ENCODE assay signal across 9 cellular contexts in the genomic region with DNA sequence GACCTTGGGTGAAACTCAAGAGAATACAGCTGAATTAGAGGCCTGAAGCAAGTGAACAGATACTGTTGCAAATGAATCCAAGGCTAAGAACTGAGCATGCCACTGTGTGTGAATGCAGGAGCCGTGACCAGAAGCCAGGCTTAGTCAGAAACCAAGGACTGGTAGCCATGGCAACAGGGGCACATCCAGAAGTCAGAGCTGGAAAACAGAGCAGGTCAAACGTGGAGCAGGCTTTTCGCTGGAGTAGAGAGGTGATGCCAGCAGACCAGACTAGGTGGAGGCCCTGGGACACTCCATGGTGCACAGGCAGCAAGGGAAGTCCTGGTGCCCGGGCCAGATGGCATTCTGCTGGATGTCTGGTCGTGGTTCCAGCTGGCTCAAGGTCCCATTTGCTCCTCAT.
DNase-seq lines count a peak whose midpoint lies in the region; ATAC-seq lines count a peak whose summit lies in the region.
"Had no signal": no experiment of that assay in that cellular context is flagged by ENCODE, and none has a peak within 500 bp of the region (broad histone marks: within the 10 kb centered on the region; RNA-seq: fewer than 3 reads in every experiment).

No MANE protein-coding gene starts in this region.

- ATAC-seq in activated naive CD8-positive, alpha-beta T cell treated with anti-CD3 and anti-CD28 coated beads, Interleukin-2, amount 50 U/mL, for 24 hours: no peak
- no peak for ATAC-seq in HG02884 (IDR thresholded peaks at IDR 0.05; ENCODE audit: unreplicated experiment)

- no peaks in the 10 kb centered on the region for H3K36me3 Mint-ChIP-seq in activated naive CD8-positive, alpha-beta T cell treated with anti-CD3 and anti-CD28 coated beads, Interleukin-2, amount 50 U/mL, for 24 hours (ENCODE audit: low read depth)

- DNase-seq in DMS53 (lab: John Stamatoyannopoulos, UW) (peak; percentile 90), NCI-H2171 (lab: John Stamatoyannopoulos, UW) (peak; percentile 16), caudate nucleus (lab: John Stamatoyannopoulos, UW) (peak in 39 of 61 donors; percentile 5 to 95 (median 32)), myocyte (ENCODE audit: low read depth) (peak; percentile 94), KG1 (lab: John Stamatoyannopoulos, UW) (no peak), COLO829 (ENCODE audit: low spot score) (no peak)
- no peak for DNase-seq in activated naive CD8-positive, alpha-beta T cell treated with anti-CD3 and anti-CD28 coated beads, Interleukin-2, amount 50 U/mL, for 24 hours
- DNase-seq: activated naive CD4-positive, alpha-beta T cell treated with anti-CD3 and anti-CD28 coated beads for 36 hours had no signal

- no peaks in the 10 kb centered on the region for H3K4me1 Mint-ChIP-seq in activated naive CD8-positive, alpha-beta T cell treated with anti-CD3 and anti-CD28 coated beads, Interleukin-2, amount 50 U/mL, for 24 hours

- no peaks in the 10 kb centered on the region for H3K27me3 Mint-ChIP-seq in activated naive CD8-positive, alpha-beta T cell treated with anti-CD3 and anti-CD28 coated beads, Interleukin-2, amount 50 U/mL, for 24 hours

- no peak overlapping the region for H3K4me3 Mint-ChIP-seq in activated naive CD8-positive, alpha-beta T cell treated with anti-CD3 and anti-CD28 coated beads, Interleukin-2, amount 50 U/mL, for 24 hours
- H3K4me3 Mint-ChIP-seq: activated naive CD4-positive, alpha-beta T cell treated with anti-CD3 and anti-CD28 coated beads for 36 hours had no signal

- peaks cover 11% of the 10 kb centered on the region for H3K9me3 Mint-ChIP-seq in activated naive CD8-positive, alpha-beta T cell treated with anti-CD3 and anti-CD28 coated beads, Interleukin-2, amount 50 U/mL, for 24 hours

- H3K27ac ChIP-seq in caudate nucleus (ENCODE audit: low read depth, low read length): no peak overlapping the region

- H3K27ac Mint-ChIP-seq in activated naive CD8-positive, alpha-beta T cell treated with anti-CD3 and anti-CD28 coated beads, Interleukin-2, amount 50 U/mL, for 24 hours: no peak overlapping the region
- H3K27ac Mint-ChIP-seq: activated naive CD4-positive, alpha-beta T cell treated with anti-CD3 and anti-CD28 coated beads for 36 hours had no signal

Comparison
In these comparisons a context has a peak if more than half of its experiments do, and no peak if none do; other contexts are left out.
1. DNase-seq: peak in DMS53 (single experiment), NCI-H2171 (single experiment), caudate nucleus (39 of 61) and myocyte (single experiment); none in activated naive CD8-positive, alpha-beta T cell treated with anti-CD3 and anti-CD28 coated beads, Interleukin-2, amount 50 U/mL, for 24 hours (single experiment), KG1 (single experiment) and COLO829 (single experiment).